In the genomic region with DNA sequence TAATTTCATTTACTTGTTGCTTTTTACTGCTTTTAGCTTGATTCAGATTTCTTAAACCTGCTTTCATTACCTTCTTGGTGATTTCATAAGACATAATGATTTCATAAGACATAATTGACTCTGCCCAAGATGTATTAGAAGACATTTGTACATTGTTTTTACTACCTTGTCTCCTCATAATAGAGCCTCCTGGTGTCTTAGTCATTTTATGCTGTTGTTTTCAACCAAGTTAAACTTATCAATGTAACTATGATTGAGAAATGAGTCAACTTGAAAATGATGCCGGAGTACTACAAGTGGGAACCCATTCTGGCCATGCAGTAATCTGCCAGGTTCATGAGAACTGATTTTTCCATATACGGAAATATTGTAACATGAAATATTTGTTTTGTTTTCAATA, we compare ENCODE assay signal across 26 cellular contexts.
"Had no signal": no experiment of that assay in that cellular context is flagged by ENCODE, and none has a peak within 500 bp of the region (broad histone marks: within the 10 kb centered on the region; RNA-seq: fewer than 3 reads in every experiment).

No MANE protein-coding gene starts in this region.

- H3K4me1 Mint-ChIP-seq: naive thymus-derived CD8-positive, alpha-beta T cell; nephron; neural crest cell; stimulated activated memory B cell treated with anti-CD40 and anti-IgM and Interleukin-4, amounts not matched to agents 10 μg/mL and 1 μg/mL and 100 μg/mL, for 72 hours; stimulated activated naive CD8-positive, alpha-beta T cell treated with anti-CD3 and anti-CD28 coated beads, Interleukin-15, amount 100 ng/mL, for 72 hours had no signal

- H3K9me3 Mint-ChIP-seq: nephron, neural crest cell, type B pancreatic cell had no signal

- DNase-seq: islet precursor cell; left ventricle myocardium inferior; mesenchymal stem cell; naive thymus-derived CD8-positive, alpha-beta T cell; nucleus accumbens; pancreas; posterior cingulate gyrus; retina; right cardiac atrium; small intestine; spleen; stimulated activated CD4-positive, alpha-beta T cell treated with anti-CD3 and anti-CD28 coated beads, Interleukin-1b, Interleukin-23, amount 100 ng/mL, for 48 hours; stimulated activated CD4-positive, alpha-beta T cell treated with anti-CD3 and anti-CD28 coated beads, Interleukin-2, amount 100 ng/mL, for 48 hours; stimulated activated CD4-positive, alpha-beta T cell treated with anti-CD3 and anti-CD28 coated beads, Interleukin-4, amount 100 ng/mL, for 4 hours; stimulated activated CD8-positive, alpha-beta memory T cell treated with anti-CD3 and anti-CD28 coated beads, Interleukin-4, amount 100 ng/mL, for 48 hours; stimulated activated naive CD4-positive, alpha-beta T cell treated with Interleukin-2 at 50 U/mL for 16 hours; stimulated activated naive CD8-positive, alpha-beta T cell treated with anti-CD3 and anti-CD28 coated beads, Interleukin-15, amount 100 ng/mL, for 72 hours; substantia nigra; uterus had no signal

- H3K27me3 ChIP-seq: pancreas, spleen, tibial nerve, uterus had no signal

- H3K4me3 ChIP-seq: left ventricle myocardium inferior, pancreas, prostate gland, spleen, tibial nerve, uterus had no signal

- ATAC-seq: naive thymus-derived CD8-positive, alpha-beta T cell; pancreas; right cardiac atrium; sciatic nerve; stimulated activated memory B cell treated with anti-CD40 and anti-IgM and Interleukin-4, amounts not matched to agents 10 μg/mL and 1 μg/mL and 100 μg/mL, for 72 hours; stimulated activated naive CD8-positive, alpha-beta T cell treated with anti-CD3 and anti-CD28 coated beads, Interleukin-15, amount 100 ng/mL, for 72 hours had no signal

- H3K36me3 Mint-ChIP-seq: naive thymus-derived CD8-positive, alpha-beta T cell; stimulated activated memory B cell treated with anti-CD40 and anti-IgM and Interleukin-4, amounts not matched to agents 10 μg/mL and 1 μg/mL and 100 μg/mL, for 72 hours; type B pancreatic cell had no signal

- H3K4me1 ChIP-seq: left ventricle myocardium inferior, pancreas, prostate gland, spleen, tibial nerve, uterus had no signal

- H3K4me3 Mint-ChIP-seq: naive thymus-derived CD8-positive, alpha-beta T cell; nephron; neural crest cell; stimulated activated memory B cell treated with anti-CD40 and anti-IgM and Interleukin-4, amounts not matched to agents 10 μg/mL and 1 μg/mL and 100 μg/mL, for 72 hours; stimulated activated naive CD8-positive, alpha-beta T cell treated with anti-CD3 and anti-CD28 coated beads, Interleukin-15, amount 100 ng/mL, for 72 hours; type B pancreatic cell had no signal

- H3K27ac ChIP-seq: left ventricle myocardium inferior, pancreas, prostate gland, spleen, tibial nerve, uterus had no signal

- H3K27ac Mint-ChIP-seq: naive thymus-derived CD8-positive, alpha-beta T cell; nephron; stimulated activated memory B cell treated with anti-CD40 and anti-IgM and Interleukin-4, amounts not matched to agents 10 μg/mL and 1 μg/mL and 100 μg/mL, for 72 hours; type B pancreatic cell had no signal

- H3K27me3 Mint-ChIP-seq: naive thymus-derived CD8-positive, alpha-beta T cell; stimulated activated memory B cell treated with anti-CD40 and anti-IgM and Interleukin-4, amounts not matched to agents 10 μg/mL and 1 μg/mL and 100 μg/mL, for 72 hours; stimulated activated naive CD8-positive, alpha-beta T cell treated with anti-CD3 and anti-CD28 coated beads, Interleukin-15, amount 100 ng/mL, for 72 hours; type B pancreatic cell had no signal

- H3K9me3 ChIP-seq: left ventricle myocardium inferior, pancreas, prostate gland, spleen, tibial nerve, uterus had no signal

- H3K36me3 ChIP-seq: left ventricle myocardium inferior, pancreas, prostate gland, spleen, tibial nerve, uterus had no signal
